In the genomic region with DNA sequence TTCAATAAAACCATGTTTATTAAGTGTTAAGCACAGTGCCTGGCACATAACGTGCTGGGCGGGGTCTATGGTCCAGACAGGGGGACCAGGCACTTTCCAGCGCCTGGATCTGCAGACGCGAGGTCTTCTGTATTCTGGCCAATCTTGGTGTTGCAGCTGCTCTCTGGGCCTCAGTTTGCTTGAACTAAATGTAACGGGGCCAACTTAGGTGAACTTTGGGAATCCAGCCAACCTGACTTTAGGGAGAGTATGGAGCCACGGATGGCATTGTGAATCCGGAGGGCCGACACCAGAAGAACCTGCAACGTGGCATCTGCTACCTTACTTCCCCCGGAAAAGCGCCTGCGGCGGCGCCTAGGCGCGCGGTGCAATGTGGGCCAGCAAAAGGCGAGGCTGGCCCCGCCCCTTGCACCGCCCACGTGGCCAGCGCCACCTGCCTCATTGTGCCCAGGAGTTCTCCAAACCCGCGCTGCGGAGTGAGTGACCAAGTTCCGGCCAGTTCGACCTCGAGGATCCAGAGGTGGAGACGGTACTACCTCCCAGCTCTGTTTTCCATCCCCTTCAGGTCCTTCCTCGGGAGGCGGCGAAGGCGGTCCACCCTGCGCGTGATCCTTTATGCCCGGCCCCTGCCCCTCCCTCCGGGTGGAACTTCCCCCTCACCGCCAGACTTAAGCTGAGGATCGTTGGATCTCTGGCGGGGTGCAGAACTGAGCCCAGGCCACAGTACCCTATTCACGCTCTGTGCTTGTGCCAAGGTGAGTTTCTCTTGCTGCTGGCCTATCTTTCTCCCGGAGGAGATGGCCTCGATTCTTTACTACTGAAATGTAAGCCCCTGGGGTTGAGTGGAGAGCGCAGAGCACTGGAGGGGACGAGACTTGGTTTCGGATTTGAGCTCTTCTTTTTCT, we compare ENCODE assay signal across 8 cellular contexts. TPM values are rescaled to one million over a fixed set of nuclear protein-coding genes. Genes with fewer than 3 reads are reported as not detected.
DNase-seq lines count a peak whose midpoint lies in the region; ATAC-seq and TF ChIP-seq lines count a peak whose summit lies in the region.

TSS of gene AKR1A1 (plus strand) at position 426 of the 905 bp plus-strand sequence. CDS start 10,969 bp downstream, outside the sequence.

- ATAC-seq in HG02588 (IDR thresholded peaks at IDR 0.05; ENCODE audit: unreplicated experiment) (peak; percentile 85), omental fat pad (ENCODE audit: low FRiP score) (peak; percentile 96)

- POLR2A ChIA-PET in SK-N-SH (lab: Yijun Ruan, JAX) = interaction anchor here (0.6 to 2.4 kb wide), 15 partner anchors 9 to 612 kb away, joined by 3 to 47 read pairs (median 4); partner anchors contain the start of genes GPBP1L1, NASP, PRDX1 and TESK2

- H4K20me1 ChIP-seq in SK-N-SH (ENCODE audit: insufficient read depth) = no peaks in the 10 kb centered on the region

- peaks cover 0 to 11% of the 10 kb centered on the region in 2 experiments for H3K36me3 ChIP-seq in SK-N-SH (replicated peaks in 1 of 2; ENCODE audit: control insufficient read depth in 1 of 2, insufficient read depth in 2 of 2, low read length in 1 of 2)

- H3K9me3 ChIP-seq in SK-N-SH = no peaks in the 10 kb centered on the region

- H3K27me3 ChIP-seq in SK-N-SH (ENCODE audit: insufficient read depth) = no peaks in the 10 kb centered on the region

- TF ChIP-seq RAD21 in SK-N-SH (IDR thresholded peaks at IDR 0.05; ENCODE audit: low read length) = no peak

- H2AFZ ChIP-seq in SK-N-SH (ENCODE audit: low read depth) = peak within 1 kb of the TSS; percentile 86

- TF ChIP-seq CTCF in SK-N-SH (IDR thresholded peaks at IDR 0.05) (no peak), omental fat pad (IDR thresholded peaks at IDR 0.05) (no peak)

- peak within 1 kb of the TSS; percentile 73 for H3K9ac ChIP-seq in SK-N-SH

- peaks cover 37% of the 10 kb centered on the region for H3K79me2 ChIP-seq in SK-N-SH (ENCODE audit: insufficient read depth)

- H3K4me3 ChIP-seq in GM08714 (ENCODE audit: low read length) (peak within 1 kb of the TSS; percentile 74), SK-N-SH (ENCODE audit: low read depth in 2 of 2, low read length in 1 of 2) (peak within 1 kb of the TSS; percentile 69 to 72)

- CTCF ChIA-PET in SK-N-SH (lab: Yijun Ruan, JAX) = interaction anchor here (0.6 to 3.6 kb wide), 10 partner anchors 16 to 331 kb away, joined by 3 to 17 read pairs (median 3); partner anchors contain the start of gene PRDX1

- no peaks in the 10 kb centered on the region for H3F3A ChIP-seq in SK-N-SH (replicated peaks; ENCODE audit: insufficient read depth)

- H3K4me2 ChIP-seq in SK-N-SH = peak within 1 kb of the TSS; percentile 76

- DNase-seq in NCI-H1092 (lab: John Stamatoyannopoulos, UW) = peak; percentile 93
- peak; percentile 90 for DNase-seq in SK-N-SH
- peak; percentile 93 for DNase-seq in activated naive CD4-positive, alpha-beta T cell treated with anti-CD3 and anti-CD28 coated beads, Interleukin-2, amount 50 U/mL, for 16 hours
- no peak for DNase-seq in glomerular endothelial cell (ENCODE audit: extremely low read depth, low read depth, low spot score)
- DNase-seq in omental fat pad (ENCODE audit: low spot score) = peak; percentile 64

- TF ChIP-seq EP300 in SK-N-SH (IDR thresholded peaks at IDR 0.05; ENCODE audit: borderline replicate concordance in 1 of 2, low read depth in 1 of 2, low read length in 1 of 2) = no peak

- peaks cover 6 to 10% of the 10 kb centered on the region in 2 experiments; a peak in 2 of 4 replicates for H3K4me1 ChIP-seq in SK-N-SH (ENCODE audit: control insufficient read depth in 1 of 2, insufficient read depth in 2 of 2, low read depth in 1 of 2, low read length in 1 of 2)

- 6% methylated on average over 19 of the region's 47 CpGs for WGBS in SK-N-SH (ENCODE audit: low lambda C conversion rate)

- no peaks in the 10 kb centered on the region for H3K9me2 ChIP-seq in SK-N-SH

- H3K27ac ChIP-seq in SK-N-SH (ENCODE audit: low read depth in 2 of 2, low read length in 1 of 2) (peak within 1 kb of the TSS; percentile 80 to 90), temporal lobe (ENCODE audit: low read depth, low read length) (peak within 1 kb of the TSS; percentile 84)

TF ChIP-seq in SK-N-SH, 30 proteins besides CTCF, POLR2A, EP300 and RAD21:
- TF ChIP-seq SIN3A (IDR thresholded peaks at IDR 0.05; ENCODE audit: borderline replicate concordance, low read depth, low read length) (peak; percentile 72), TEAD4 (IDR thresholded peaks at IDR 0.05; ENCODE audit: borderline replicate concordance, insufficient read depth) (no peak), POLR2AphosphoS5 (IDR thresholded peaks at IDR 0.05; ENCODE audit: low read depth, low read length) (peak; percentile 97), RXRA (IDR thresholded peaks at IDR 0.05; ENCODE audit: borderline replicate concordance, low read depth) (no peak), USF1 (IDR thresholded peaks at IDR 0.05; ENCODE audit: borderline replicate concordance, low read depth) (peak; percentile 91), FOXJ3 (CRISPR knock-in tag; IDR thresholded peaks at IDR 0.05) (no peak), NFIC (IDR thresholded peaks at IDR 0.05; ENCODE audit: borderline replicate concordance) (peak; percentile 26; the same call in 1 of the 2 replicates), ELF1 (IDR thresholded peaks at IDR 0.05) (0 out of 2 replicates have a peak, but pooled peaks have one; percentile 47), TCF12 (IDR thresholded peaks at IDR 0.05) (peak; percentile 49; the same call in 1 of the 2 replicates), CHD2 (IDR thresholded peaks at IDR 0.05; ENCODE audit: low read length, partially characterized antibody) (peak; percentile 50), TAF1 (IDR thresholded peaks at IDR 0.05; ENCODE audit: borderline replicate concordance, low read depth, low read length) (peak; percentile 73), MXI1 (IDR thresholded peaks at IDR 0.05; ENCODE audit: low read depth, low read length) (peak; percentile 96), YY1 (IDR thresholded peaks at IDR 0.05; ENCODE audit: low read depth) (0 out of 2 replicates have a peak, but pooled peaks have one; percentile 22), GABPA (IDR thresholded peaks at IDR 0.05; ENCODE audit: low read depth) (peak; percentile 74)
- TF ChIP-seq, protein P1, sequence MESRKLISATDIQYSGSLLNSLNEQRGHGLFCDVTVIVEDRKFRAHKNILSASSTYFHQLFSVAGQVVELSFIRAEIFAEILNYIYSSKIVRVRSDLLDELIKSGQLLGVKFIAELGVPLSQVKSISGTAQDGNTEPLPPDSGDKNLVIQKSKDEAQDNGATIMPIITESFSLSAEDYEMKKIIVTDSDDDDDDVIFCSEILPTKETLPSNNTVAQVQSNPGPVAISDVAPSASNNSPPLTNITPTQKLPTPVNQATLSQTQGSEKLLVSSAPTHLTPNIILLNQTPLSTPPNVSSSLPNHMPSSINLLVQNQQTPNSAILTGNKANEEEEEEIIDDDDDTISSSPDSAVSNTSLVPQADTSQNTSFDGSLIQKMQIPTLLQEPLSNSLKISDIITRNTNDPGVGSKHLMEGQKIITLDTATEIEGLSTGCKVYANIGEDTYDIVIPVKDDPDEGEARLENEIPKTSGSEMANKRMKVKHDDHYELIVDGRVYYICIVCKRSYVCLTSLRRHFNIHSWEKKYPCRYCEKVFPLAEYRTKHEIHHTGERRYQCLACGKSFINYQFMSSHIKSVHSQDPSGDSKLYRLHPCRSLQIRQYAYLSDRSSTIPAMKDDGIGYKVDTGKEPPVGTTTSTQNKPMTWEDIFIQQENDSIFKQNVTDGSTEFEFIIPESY (IDR thresholded peaks at IDR 0.05; ENCODE audit: borderline replicate concordance, low read depth) = no peak
- TF ChIP-seq, protein P2, sequence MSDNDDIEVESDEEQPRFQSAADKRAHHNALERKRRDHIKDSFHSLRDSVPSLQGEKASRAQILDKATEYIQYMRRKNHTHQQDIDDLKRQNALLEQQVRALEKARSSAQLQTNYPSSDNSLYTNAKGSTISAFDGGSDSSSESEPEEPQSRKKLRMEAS (IDR thresholded peaks at IDR 0.05; ENCODE audit: low read depth) = peak; percentile 97
- TF ChIP-seq, protein P3, sequence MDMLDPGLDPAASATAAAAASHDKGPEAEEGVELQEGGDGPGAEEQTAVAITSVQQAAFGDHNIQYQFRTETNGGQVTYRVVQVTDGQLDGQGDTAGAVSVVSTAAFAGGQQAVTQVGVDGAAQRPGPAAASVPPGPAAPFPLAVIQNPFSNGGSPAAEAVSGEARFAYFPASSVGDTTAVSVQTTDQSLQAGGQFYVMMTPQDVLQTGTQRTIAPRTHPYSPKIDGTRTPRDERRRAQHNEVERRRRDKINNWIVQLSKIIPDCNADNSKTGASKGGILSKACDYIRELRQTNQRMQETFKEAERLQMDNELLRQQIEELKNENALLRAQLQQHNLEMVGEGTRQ (IDR thresholded peaks at IDR 0.05; ENCODE audit: borderline replicate concordance, low read depth, low read length) = peak; percentile 69; the same call in 1 of the 2 replicates
TF ChIP-seq in SK-N-SH: peak in this region for 13.

RNA-seq across cellular contexts. Expression of gene AKR1A1, which starts in this region (rescaled TPM):
- 156 and 185 TPM in 2 replicates for polyA plus RNA-seq in SK-N-SH (2012; rRNA removed)
- polyA plus RNA-seq in SK-N-SH (2012; cell fraction: cytosol; rRNA removed) = 111 and 140 TPM in 2 replicates
- polyA plus RNA-seq in SK-N-SH (2012; cell fraction: nucleus; rRNA removed) = 215 and 220 TPM in 2 replicates
- 123 and 133 TPM in 2 replicates for total RNA-seq in glomerular endothelial cell
- total RNA-seq in omental fat pad = 100 to 1,000 TPM in 1 of 4 donors, 10 to 100 TPM in 3; 76.6 to 114 (median 86.2) TPM
- total RNA-seq in temporal lobe = 47.9 TPM
